Comparison of ENCODE assay signal across 8 cellular contexts in genomic region chr2:60553992-60554648, GRCh38. TPM values are rescaled to one million over a fixed set of nuclear protein-coding genes. Genes with fewer than 3 reads are reported as not detected.
DNase-seq lines count a peak whose midpoint lies in the region; ATAC-seq and TF ChIP-seq lines count a peak whose summit lies in the region.

No MANE protein-coding gene starts in this region.

- no peak overlapping the region for H3K27ac ChIP-seq in right cardiac atrium (ENCODE audit: low read length)

- ATAC-seq in right cardiac atrium (peak; percentile 3 to 11), GM18519 (IDR thresholded peaks at IDR 0.05; ENCODE audit: low FRiP score, unreplicated experiment) (no peak)

- intact Hi-C loops in right cardiac atrium (cut with DNase I): loop anchor here in 3 of 4 donors (5.0 to 10.0 kb wide), 3 partner anchors 52 to 222 kb away; no protein-coding TSS in a partner anchor

- no peaks in the 10 kb centered on the region for H3K4me1 ChIP-seq in right cardiac atrium (ENCODE audit: control insufficient read depth, insufficient read depth, low read length)

- DNase-seq in stimulated activated CD4-positive, alpha-beta T cell treated with anti-CD3 and anti-CD28 coated beads, Interleukin-4, amount 100 ng/mL, for 1 hour: peak; percentile 17
- no peak for DNase-seq in stimulated activated CD4-positive, alpha-beta T cell treated with anti-CD3 and anti-CD28 coated beads, Interleukin-2, amount 100 ng/mL, for 48 hours
- DNase-seq in LNCaP clone FGC (ENCODE audit: low read depth) (no peak), right cardiac atrium (peak; percentile 24 to 74 (median 71)), retinal pigment epithelial cell (ENCODE audit: low read depth) (no peak), SHP77 treated with DMSO at 0.1 percent for 48 hours (lab: John Stamatoyannopoulos, UW) (no peak)
- peak; percentile 15 for DNase-seq in activated naive CD4-positive, alpha-beta T cell treated with anti-CD3 and anti-CD28 coated beads, Interleukin-2, amount 50 U/mL, for 16 hours

- no peaks in the 10 kb centered on the region for H3K27me3 ChIP-seq in right cardiac atrium (ENCODE audit: control insufficient read depth, insufficient read depth)

- WGBS in right cardiac atrium: under 1% methylated on average over 61 of the region's 61 CpGs

- no peaks in the 10 kb centered on the region for H3K9me3 ChIP-seq in right cardiac atrium (ENCODE audit: control insufficient read depth, low read length)

- H3K4me3 ChIP-seq in LNCaP clone FGC (ENCODE audit: low read depth, low read length) (peak overlapping the region; percentile 47), right cardiac atrium (ENCODE audit: low read length) (peak overlapping the region; percentile 66), retinal pigment epithelial cell (ENCODE audit: low read length) (peak overlapping the region; percentile 68)

- TF ChIP-seq CTCF in LNCaP clone FGC (IDR thresholded peaks at IDR 0.05; ENCODE audit: control insufficient read depth, extremely low read depth, insufficient read depth): no peak
- TF ChIP-seq CTCF in retinal pigment epithelial cell (conservative IDR thresholded peaks at IDR 0.05; ENCODE audit: low read depth, low read length): peak; percentile 8

RNA-seq across cellular contexts. Expression of gene BCL11A, which starts 0.7 kb away (rescaled TPM):
- 10 to 100 TPM in 1 of 4 donors, 1 to 10 TPM in 3; 8.3 to 11.2 (median 8.9) TPM for total RNA-seq in right cardiac atrium
- polyA plus RNA-seq in right cardiac atrium: 3.7 TPM

Comparison
In these comparisons a context has a peak if more than half of its experiments do, and no peak if none do; other contexts are left out.
1. DNase-seq: peak in stimulated activated CD4-positive, alpha-beta T cell treated with anti-CD3 and anti-CD28 coated beads, Interleukin-4, amount 100 ng/mL, for 1 hour (single experiment), activated naive CD4-positive, alpha-beta T cell treated with anti-CD3 and anti-CD28 coated beads, Interleukin-2, amount 50 U/mL, for 16 hours (single experiment) and right cardiac atrium (3 of 3); none in stimulated activated CD4-positive, alpha-beta T cell treated with anti-CD3 and anti-CD28 coated beads, Interleukin-2, amount 100 ng/mL, for 48 hours (0 of 2), LNCaP clone FGC (single experiment), retinal pigment epithelial cell (single experiment) and SHP77 treated with DMSO at 0.1 percent for 48 hours (single experiment).
2. Peak in every context shown above with its lines, with median percentiles within 50 percentile points of each other: H3K4me3 ChIP-seq.